In genomic region chr1:209815495-209815894, GRCh38 we compare ENCODE assay signal across 1 cellular context.
TF ChIP-seq lines count a peak whose summit lies in the region.

No MANE protein-coding gene starts in this region.

TF ChIP-seq in GM12878, 131 proteins besides CTCF, POLR2A, EP300 and RAD21:
- TF ChIP-seq BCL11A (IDR thresholded peaks at IDR 0.05; ENCODE audit: low read depth, low read length) (no peak), FOXK2 (IDR thresholded peaks at IDR 0.05) (no peak), ZZZ3 (IDR thresholded peaks at IDR 0.05; ENCODE audit: control insufficient read depth, insufficient read length, low read depth) (no peak), GATAD2B (conservative IDR thresholded peaks at IDR 0.05; ENCODE audit: low read depth) (no peak), YY1 (IDR thresholded peaks at IDR 0.05; ENCODE audit: low read depth, low read length) (no peak), RAD51 (IDR thresholded peaks at IDR 0.05) (no peak), NR2C2 (IDR thresholded peaks at IDR 0.05; ENCODE audit: borderline replicate concordance, control insufficient read depth, insufficient read length, low read depth) (no peak), SMAD5 (IDR thresholded peaks at IDR 0.05; ENCODE audit: low read depth) (no peak), HDGF (IDR thresholded peaks at IDR 0.05) (no peak), CBFB (IDR thresholded peaks at IDR 0.05; ENCODE audit: low read depth) (no peak), ZNF24 (IDR thresholded peaks at IDR 0.05) (no peak), KLF5 (IDR thresholded peaks at IDR 0.05; ENCODE audit: partially characterized antibody) (no peak), MYC (IDR thresholded peaks at IDR 0.05; ENCODE audit: insufficient read depth, insufficient read length, insufficient replicate concordance, low read length, severe bottlenecking) (no peak)
- TF ChIP-seq, protein P1, sequence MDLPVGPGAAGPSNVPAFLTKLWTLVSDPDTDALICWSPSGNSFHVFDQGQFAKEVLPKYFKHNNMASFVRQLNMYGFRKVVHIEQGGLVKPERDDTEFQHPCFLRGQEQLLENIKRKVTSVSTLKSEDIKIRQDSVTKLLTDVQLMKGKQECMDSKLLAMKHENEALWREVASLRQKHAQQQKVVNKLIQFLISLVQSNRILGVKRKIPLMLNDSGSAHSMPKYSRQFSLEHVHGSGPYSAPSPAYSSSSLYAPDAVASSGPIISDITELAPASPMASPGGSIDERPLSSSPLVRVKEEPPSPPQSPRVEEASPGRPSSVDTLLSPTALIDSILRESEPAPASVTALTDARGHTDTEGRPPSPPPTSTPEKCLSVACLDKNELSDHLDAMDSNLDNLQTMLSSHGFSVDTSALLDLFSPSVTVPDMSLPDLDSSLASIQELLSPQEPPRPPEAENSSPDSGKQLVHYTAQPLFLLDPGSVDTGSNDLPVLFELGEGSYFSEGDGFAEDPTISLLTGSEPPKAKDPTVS (IDR thresholded peaks at IDR 0.05; ENCODE audit: low read depth, low read length) = no peak
- TF ChIP-seq, protein P2, sequence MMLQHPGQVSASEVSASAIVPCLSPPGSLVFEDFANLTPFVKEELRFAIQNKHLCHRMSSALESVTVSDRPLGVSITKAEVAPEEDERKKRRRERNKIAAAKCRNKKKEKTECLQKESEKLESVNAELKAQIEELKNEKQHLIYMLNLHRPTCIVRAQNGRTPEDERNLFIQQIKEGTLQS (IDR thresholded peaks at IDR 0.05; ENCODE audit: borderline replicate concordance, extremely low read depth, low read depth, low read length) = no peak
